ENCODE assay signal across 9 cellular contexts in genomic region chr17:75084039-75084660, GRCh38. TPM values are rescaled to one million over a fixed set of nuclear protein-coding genes. Genes with fewer than 3 reads are reported as not detected.
DNase-seq lines count a peak whose midpoint lies in the region; ATAC-seq, FAIRE-seq and TF ChIP-seq lines count a peak whose summit lies in the region.
"Had no signal": no experiment of that assay in that cellular context is flagged by ENCODE, and none has a peak within 500 bp of the region (broad histone marks: within the 10 kb centered on the region; RNA-seq: fewer than 3 reads in every experiment).

No MANE protein-coding gene starts in this region.

- no peak overlapping the region for H3K9ac ChIP-seq in liver (ENCODE audit: low read depth in 1 of 2, low read length in 2 of 2)
- H3K9ac ChIP-seq: KMS-11 had no signal

- CTCF ChIA-PET in HEK293 (lab: Yijun Ruan, JAX), result interaction anchor here (0.6 to 2.5 kb wide), 7 partner anchors 11 to 156 kb away, joined by 3 to 11 read pairs (median 3); no protein-coding TSS in a partner anchor

- TF ChIP-seq CTCF in HEK293 (tag by site-specific recombination; IDR thresholded peaks at IDR 0.05) (no peak), liver (IDR thresholded peaks at IDR 0.05; ENCODE audit: low read depth, low read length, missing input control) (no peak), sigmoid colon (IDR thresholded peaks at IDR 0.05) (no peak)

- TF ChIP-seq RAD21 in liver (IDR thresholded peaks at IDR 0.05), result no peak

- FAIRE-seq in RCC 7860 (lab: Jason Lieb, UNC), result no peak

- no peak for TF ChIP-seq POLR2A in sigmoid colon (IDR thresholded peaks at IDR 0.05)

- H3K4me3 ChIP-seq in HEK293 (ENCODE audit: low read depth, low read length), result no peak overlapping the region
- H3K4me3 ChIP-seq in liver (ENCODE audit: low read depth in 1 of 3, low read length in 3 of 3), result no peak overlapping the region
- no peak overlapping the region for H3K4me3 ChIP-seq in sigmoid colon

- H3K4me1 ChIP-seq in HEK293 (ENCODE audit: control insufficient read depth, insufficient read depth, low read length) (no peaks in the 10 kb centered on the region; the same call in 1 of the 2 replicates), liver (ENCODE audit: control insufficient read depth in 4 of 4, insufficient read depth in 4 of 4, low read length in 3 of 4) (peaks cover 21 to 45% (median 34%) of the 10 kb centered on the region in 4 donors), sigmoid colon (peaks cover 0 to 17% (median 15%) of the 10 kb centered on the region in 4 donors)

- H3K9me3 ChIP-seq in HEK293 (ENCODE audit: control insufficient read depth, insufficient read depth, low read depth, low read length), result no peaks in the 10 kb centered on the region
- H3K9me3 ChIP-seq in liver (ENCODE audit: control insufficient read depth in 4 of 4, low read length in 3 of 4), result no peaks in the 10 kb centered on the region
- no peaks in the 10 kb centered on the region for H3K9me3 ChIP-seq in sigmoid colon

- no peak overlapping the region for H3K27ac ChIP-seq in HEK293 (ENCODE audit: extremely low read depth, low read depth, low read length)
- H3K27ac ChIP-seq in liver (ENCODE audit: low read depth in 1 of 2, low read length in 2 of 2), result peak overlapping the region; percentile 71 to 88
- H3K27ac ChIP-seq in sigmoid colon, result no peak overlapping the region
- H3K27ac ChIP-seq: KMS-11 had no signal

- DNase-seq in RCC 7860 (ENCODE audit: low spot score) (peak; percentile 10), sigmoid colon (no peak)
- DNase-seq: NK-92 treated with Interleukin-12 subunit alpha and Interleukin-12 subunit beta, amount 100 ng/mL, for 24 hours; stimulated activated CD4-positive, alpha-beta T cell treated with anti-CD3 and anti-CD28 coated beads, Interleukin-1b, Interleukin-23, amount 100 ng/mL, for 48 hours had no signal

- H3K27me3 ChIP-seq in liver (ENCODE audit: control insufficient read depth in 4 of 4, insufficient read depth in 4 of 4, low read length in 3 of 4) (no peaks in the 10 kb centered on the region), sigmoid colon (no peaks in the 10 kb centered on the region)

- TF ChIP-seq EP300 in sigmoid colon (IDR thresholded peaks at IDR 0.05), result no peak

- ATAC-seq in HG02970 (IDR thresholded peaks at IDR 0.05; ENCODE audit: low FRiP score, unreplicated experiment) (no peak), HG02981 (IDR thresholded peaks at IDR 0.05; ENCODE audit: unreplicated experiment) (no peak)

- H3K36me3 ChIP-seq in HEK293 (ENCODE audit: control insufficient read depth in 2 of 2, insufficient read depth in 1 of 2, low read length in 2 of 2) (no peaks in the 10 kb centered on the region), liver (ENCODE audit: control insufficient read depth in 4 of 4, insufficient read depth in 3 of 4, low read depth in 1 of 4, low read length in 3 of 4) (no peaks in the 10 kb centered on the region), sigmoid colon (no peaks in the 10 kb centered on the region)

- POLR2A ChIA-PET in HEK293 (lab: Yijun Ruan, JAX), result no interaction called here

- intact Hi-C loops in sigmoid colon (cut with DNase I), result no loop called here

- 28% methylated on average over 14 of the region's 14 CpGs for WGBS in liver
- 57 to 63% methylated on average over 14 of the region's 14 CpGs for WGBS in sigmoid colon, 2 donors

TF ChIP-seq in HEK293, 187 proteins besides CTCF, POLR2A, EP300 and RAD21 (continues in another document):
- TF ChIP-seq ZIC2 (tag by site-specific recombination; IDR thresholded peaks at IDR 0.05) (peak; percentile 89), FEZF1 (tag by site-specific recombination; IDR thresholded peaks at IDR 0.05) (peak; percentile 30; the same call in 1 of the 2 replicates), ZNF645 (tag by site-specific recombination; IDR thresholded peaks at IDR 0.05) (no peak), PRDM1 (tag by site-specific recombination; IDR thresholded peaks at IDR 0.05) (peak; percentile 55; the same call in 1 of the 2 replicates), SP7 (tag by site-specific recombination; IDR thresholded peaks at IDR 0.05) (no peak), ZNF18 (tag by site-specific recombination; IDR thresholded peaks at IDR 0.05) (no peak), ZSCAN30 (tag by site-specific recombination; IDR thresholded peaks at IDR 0.05) (no peak)

TF ChIP-seq in liver, 16 proteins besides CTCF, POLR2A, EP300 and RAD21:
- TF ChIP-seq EGR1 (IDR thresholded peaks at IDR 0.05; ENCODE audit: low read depth in 2 of 2), result peak; percentile 47 to 86
- TF ChIP-seq GABPA (IDR thresholded peaks at IDR 0.05 in 1 of 2, conservative IDR thresholded peaks at IDR 0.05 in 1 of 2), result peak in 1 of 2 donors; percentile 48
- TF ChIP-seq JUND (IDR thresholded peaks at IDR 0.05), result peak in 1 of 2 donors; percentile 48
- peak; percentile 57 for TF ChIP-seq HNF4G (IDR thresholded peaks at IDR 0.05)
- peak; percentile 26 for TF ChIP-seq YY1 (IDR thresholded peaks at IDR 0.05)
- TF ChIP-seq FOXA1 (IDR thresholded peaks at IDR 0.05), result peak; percentile 92
- TF ChIP-seq REST (IDR thresholded peaks at IDR 0.05), result peak; percentile 58
- no peak for TF ChIP-seq TAF1 (conservative IDR thresholded peaks at IDR 0.05)
- TF ChIP-seq RXRA (IDR thresholded peaks at IDR 0.05), result peak; percentile 86 to 94
- peak; percentile 82 to 89 for TF ChIP-seq HNF4A (conservative IDR thresholded peaks at IDR 0.05)
- peak; percentile 94 for TF ChIP-seq FOXA2 (IDR thresholded peaks at IDR 0.05)
- TF ChIP-seq ATF3 (IDR thresholded peaks at IDR 0.05), result peak; percentile 64
- peak; percentile 88 for TF ChIP-seq MAX (IDR thresholded peaks at IDR 0.05)
- peak; percentile 88 for TF ChIP-seq SP1 (IDR thresholded peaks at IDR 0.05)
- peak; percentile 99 for TF ChIP-seq NR2F2 (IDR thresholded peaks at IDR 0.05)
- peak; percentile 73 for TF ChIP-seq ZBTB33 (IDR thresholded peaks at IDR 0.05)
TF ChIP-seq in liver: peak in this region for 15.

RNA-seq across cellular contexts. Expression of gene SLC16A5, which starts 3.6 kb away (rescaled TPM):
- total RNA-seq in liver (1 to 10 TPM; 3.0 to 4.5 TPM), sigmoid colon (10 to 100 TPM in 1 of 4 donors, 1 to 10 TPM in 3; 2.6 to 15.0 (median 6.4) TPM)
- polyA plus RNA-seq in liver (1 to 10 TPM; 1.0 to 2.1 TPM), sigmoid colon (10 to 100 TPM in 2 of 3 donors, 1 to 10 TPM in 1; 6.6 to 31.1 (median 13.4) TPM)

RNA-seq across cellular contexts. Expression of gene ARMC7, which starts 25.6 kb away (rescaled TPM):
- total RNA-seq in liver (1 to 10 TPM; 1.7 to 3.1 TPM), sigmoid colon (1 to 10 TPM; 3.2 to 7.8 (median 4.3) TPM)
- polyA plus RNA-seq in liver (1 to 10 TPM; 4.3 to 6.6 TPM), sigmoid colon (10 to 100 TPM; 15.0 to 18.9 (median 16.6) TPM)

RNA-seq across cellular contexts. Expression of gene KCTD2, which starts 37.1 kb away (rescaled TPM):
- 1 to 10 TPM; 5.6 to 8.2 TPM for total RNA-seq in liver
- 1 to 10 TPM; 2.4 to 7.1 TPM for polyA plus RNA-seq in liver
- total RNA-seq in sigmoid colon, result 10 to 100 TPM; 19.6 to 25.5 (median 21.8) TPM
- 10 to 100 TPM; 12.5 to 24.0 (median 13.8) TPM for polyA plus RNA-seq in sigmoid colon

RNA-seq across cellular contexts. Expression of gene ATP5PD, which starts 37.4 kb away (rescaled TPM):
- total RNA-seq in liver, result 100 to 1,000 TPM; 102 to 128 TPM
- polyA plus RNA-seq in liver, result 100 to 1,000 TPM; 241 to 378 TPM
- total RNA-seq in sigmoid colon, result 100 to 1,000 TPM; 303 to 480 (median 367) TPM
- 100 to 1,000 TPM; 481 to 726 (median 592) TPM for polyA plus RNA-seq in sigmoid colon

RNA-seq across cellular contexts. Expression of gene NT5C, which starts 47.4 kb away (rescaled TPM):
- 10 to 100 TPM; 13.6 to 27.2 TPM for total RNA-seq in liver
- polyA plus RNA-seq in liver, result 10 to 100 TPM; 22.5 to 26.4 TPM
- 100 to 1,000 TPM in 1 of 4 donors, 10 to 100 TPM in 3; 60.7 to 109 (median 82.4) TPM for total RNA-seq in sigmoid colon
- polyA plus RNA-seq in sigmoid colon, result 100 to 1,000 TPM; 102 to 116 (median 110) TPM

Comparison
In these comparisons a context has a peak if more than half of its experiments do, and no peak if none do; other contexts are left out.
1. H3K27ac ChIP-seq: peak in liver (2 of 2); none in HEK293 (single experiment) and sigmoid colon (0 of 4).